Comparison of ENCODE assay signal across 8 cellular contexts in the genomic region with DNA sequence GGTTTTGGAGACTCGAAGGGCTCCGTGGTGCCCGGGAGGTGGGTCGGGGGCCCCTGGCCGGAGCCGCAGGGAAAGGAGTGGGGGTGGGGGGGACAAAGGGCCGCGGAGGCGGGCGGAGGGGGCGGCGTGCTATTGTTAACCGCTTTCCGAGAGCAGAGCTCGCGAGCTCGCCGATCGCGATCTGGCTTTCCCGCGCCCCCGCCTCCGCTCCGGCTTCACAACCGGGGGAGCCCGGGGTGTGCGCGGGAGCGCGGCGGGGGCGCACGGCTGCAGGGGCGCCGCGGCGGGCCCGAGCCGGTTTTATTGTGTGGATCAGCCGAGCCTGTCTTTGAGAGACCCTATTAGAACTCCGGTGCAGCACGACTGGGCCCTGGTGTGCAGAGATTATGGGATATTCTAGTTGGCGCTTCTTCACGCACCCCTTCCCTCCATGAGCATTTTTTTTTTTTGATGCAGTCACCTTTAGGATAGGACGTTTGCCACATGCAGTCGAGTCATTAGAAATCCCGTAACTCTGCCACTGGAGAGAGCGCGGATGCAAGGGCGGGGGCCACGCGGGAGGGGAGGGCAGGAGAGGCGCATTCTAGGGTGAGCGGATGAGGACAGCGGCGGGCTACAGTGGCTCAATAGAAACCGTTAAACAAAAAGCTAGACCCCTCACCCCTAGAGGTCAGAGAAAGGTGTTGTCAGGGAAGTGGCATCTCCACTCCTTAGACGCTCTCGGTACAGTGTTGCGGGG. TPM values are rescaled to one million over a fixed set of nuclear protein-coding genes. Genes with fewer than 3 reads are reported as not detected.
A peak's percentile ranks its signal among the peaks of the same experiment; 100 is the strongest.
DNase-seq lines count a peak whose midpoint lies in the region; ATAC-seq and TF ChIP-seq lines count a peak whose summit lies in the region.

No MANE protein-coding gene starts in this region.

- H3K27me3 ChIP-seq in kidney epithelial cell (ENCODE audit: control insufficient read depth, insufficient read depth, low read length) = peaks cover 10% of the 10 kb centered on the region

- H3K27ac Mint-ChIP-seq in brain = peak overlapping the region; percentile 89 to 97 (median 93)

- TF ChIP-seq CTCF in GM12875 (IDR thresholded peaks at IDR 0.05; ENCODE audit: borderline replicate concordance, insufficient read depth, low read depth, low read length) = no peak
- TF ChIP-seq CTCF in brain (conservative IDR thresholded peaks at IDR 0.05) = no peak
- TF ChIP-seq CTCF in kidney epithelial cell (IDR thresholded peaks at IDR 0.05; ENCODE audit: insufficient read depth, low read length, poor library complexity, severe bottlenecking) = no peak

- no peak for ATAC-seq in GM21786 (IDR thresholded peaks at IDR 0.05; ENCODE audit: unreplicated experiment)

- H3K27me3 Mint-ChIP-seq in brain = peaks cover 41% of the 10 kb centered on the region

- H3K4me3 ChIP-seq in GM12875 (ENCODE audit: low read depth, low read length) (peak overlapping the region; percentile 53), kidney epithelial cell (ENCODE audit: low read depth, low read length) (peak overlapping the region; percentile 66)

- H3K36me3 Mint-ChIP-seq in brain = no peaks in the 10 kb centered on the region

- H3K36me3 ChIP-seq in kidney epithelial cell (ENCODE audit: control insufficient read depth, insufficient read depth, low read length) = no peaks in the 10 kb centered on the region

- DNase-seq in NCI-H748 treated with DMSO at 0.1 percent for 48 hours (lab: John Stamatoyannopoulos, UW) (peak; percentile 84), kidney epithelial cell (ENCODE audit: low read depth) (no peak), pons (ENCODE audit: low spot score) (no peak), superior temporal gyrus (ENCODE audit: extremely low spot score) (no peak)
- DNase-seq in stimulated activated naive CD4-positive, alpha-beta T cell (lab: John Stamatoyannopoulos, UW) = peak in 4 of 6 experiments; percentile 4 to 48 (median 31)

- H3K4me3 Mint-ChIP-seq in brain = peak overlapping the region; percentile 95 to 98 (median 96)

- H3K4me1 Mint-ChIP-seq in brain = peaks cover 61% of the 10 kb centered on the region

- no peaks in the 10 kb centered on the region for H3K9me3 Mint-ChIP-seq in brain

RNA-seq across cellular contexts. Expression of gene FGF9, which starts 3.6 kb away (rescaled TPM):
- 2.0 TPM for polyA plus RNA-seq in brain (ENCODE audit: insufficient read depth, low read depth, low replicate concordance)
- total RNA-seq in kidney epithelial cell = 0.21 and 0.33 TPM in 2 replicates

Comparison
In these comparisons a context has a peak if more than half of its experiments do, and no peak if none do; other contexts are left out.
1. DNase-seq: peak in NCI-H748 treated with DMSO at 0.1 percent for 48 hours (single experiment) and stimulated activated naive CD4-positive, alpha-beta T cell (4 of 6); none in kidney epithelial cell (single experiment), pons (single experiment) and superior temporal gyrus (single experiment).